ENCODE assay signal across 2 cellular contexts in the genomic region with DNA sequence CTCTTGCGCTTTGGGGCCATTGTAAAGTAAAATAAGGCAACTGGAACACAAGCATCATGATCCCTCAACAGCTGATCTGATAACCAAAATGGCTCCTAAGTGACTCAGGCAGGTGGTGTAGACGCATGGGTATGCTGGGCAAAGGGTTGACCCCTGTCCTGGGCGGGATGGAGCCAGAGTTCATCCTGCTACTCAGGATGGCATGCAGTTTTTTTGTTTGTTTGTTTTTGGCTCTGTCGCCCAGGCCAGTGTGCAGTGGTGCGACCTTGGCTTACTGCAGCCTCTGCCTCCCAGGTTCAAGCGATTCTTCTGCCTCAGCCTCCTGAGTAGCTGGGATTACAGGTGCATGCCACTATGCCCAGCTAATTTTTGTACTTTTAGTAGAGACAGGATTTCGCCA.
TF ChIP-seq lines count a peak whose summit lies in the region.

No MANE protein-coding gene starts in this region.

TF ChIP-seq in K562, 482 proteins besides CTCF, POLR2A, EP300 and RAD21:
- peak; percentile 13; the same call in 1 of the 2 replicates for TF ChIP-seq POLR2AphosphoS5 (IDR thresholded peaks at IDR 0.05; ENCODE audit: control insufficient read depth, insufficient read depth, low read depth, low read length)

TF ChIP-seq in liver, 16 proteins besides CTCF, POLR2A, EP300 and RAD21:
- TF ChIP-seq HNF4G (IDR thresholded peaks at IDR 0.05) (peak; percentile 11), YY1 (IDR thresholded peaks at IDR 0.05) (peak; percentile 96), SP1 (IDR thresholded peaks at IDR 0.05) (peak; percentile 83), HNF4A (conservative IDR thresholded peaks at IDR 0.05) (peak; percentile 78 to 88), RXRA (IDR thresholded peaks at IDR 0.05) (peak; percentile 85 to 93), JUND (IDR thresholded peaks at IDR 0.05) (peak in 1 of 2 donors; percentile 49)
- TF ChIP-seq, protein P1, sequence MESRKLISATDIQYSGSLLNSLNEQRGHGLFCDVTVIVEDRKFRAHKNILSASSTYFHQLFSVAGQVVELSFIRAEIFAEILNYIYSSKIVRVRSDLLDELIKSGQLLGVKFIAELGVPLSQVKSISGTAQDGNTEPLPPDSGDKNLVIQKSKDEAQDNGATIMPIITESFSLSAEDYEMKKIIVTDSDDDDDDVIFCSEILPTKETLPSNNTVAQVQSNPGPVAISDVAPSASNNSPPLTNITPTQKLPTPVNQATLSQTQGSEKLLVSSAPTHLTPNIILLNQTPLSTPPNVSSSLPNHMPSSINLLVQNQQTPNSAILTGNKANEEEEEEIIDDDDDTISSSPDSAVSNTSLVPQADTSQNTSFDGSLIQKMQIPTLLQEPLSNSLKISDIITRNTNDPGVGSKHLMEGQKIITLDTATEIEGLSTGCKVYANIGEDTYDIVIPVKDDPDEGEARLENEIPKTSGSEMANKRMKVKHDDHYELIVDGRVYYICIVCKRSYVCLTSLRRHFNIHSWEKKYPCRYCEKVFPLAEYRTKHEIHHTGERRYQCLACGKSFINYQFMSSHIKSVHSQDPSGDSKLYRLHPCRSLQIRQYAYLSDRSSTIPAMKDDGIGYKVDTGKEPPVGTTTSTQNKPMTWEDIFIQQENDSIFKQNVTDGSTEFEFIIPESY (IDR thresholded peaks at IDR 0.05) = peak; percentile 84
- TF ChIP-seq, protein P2, sequence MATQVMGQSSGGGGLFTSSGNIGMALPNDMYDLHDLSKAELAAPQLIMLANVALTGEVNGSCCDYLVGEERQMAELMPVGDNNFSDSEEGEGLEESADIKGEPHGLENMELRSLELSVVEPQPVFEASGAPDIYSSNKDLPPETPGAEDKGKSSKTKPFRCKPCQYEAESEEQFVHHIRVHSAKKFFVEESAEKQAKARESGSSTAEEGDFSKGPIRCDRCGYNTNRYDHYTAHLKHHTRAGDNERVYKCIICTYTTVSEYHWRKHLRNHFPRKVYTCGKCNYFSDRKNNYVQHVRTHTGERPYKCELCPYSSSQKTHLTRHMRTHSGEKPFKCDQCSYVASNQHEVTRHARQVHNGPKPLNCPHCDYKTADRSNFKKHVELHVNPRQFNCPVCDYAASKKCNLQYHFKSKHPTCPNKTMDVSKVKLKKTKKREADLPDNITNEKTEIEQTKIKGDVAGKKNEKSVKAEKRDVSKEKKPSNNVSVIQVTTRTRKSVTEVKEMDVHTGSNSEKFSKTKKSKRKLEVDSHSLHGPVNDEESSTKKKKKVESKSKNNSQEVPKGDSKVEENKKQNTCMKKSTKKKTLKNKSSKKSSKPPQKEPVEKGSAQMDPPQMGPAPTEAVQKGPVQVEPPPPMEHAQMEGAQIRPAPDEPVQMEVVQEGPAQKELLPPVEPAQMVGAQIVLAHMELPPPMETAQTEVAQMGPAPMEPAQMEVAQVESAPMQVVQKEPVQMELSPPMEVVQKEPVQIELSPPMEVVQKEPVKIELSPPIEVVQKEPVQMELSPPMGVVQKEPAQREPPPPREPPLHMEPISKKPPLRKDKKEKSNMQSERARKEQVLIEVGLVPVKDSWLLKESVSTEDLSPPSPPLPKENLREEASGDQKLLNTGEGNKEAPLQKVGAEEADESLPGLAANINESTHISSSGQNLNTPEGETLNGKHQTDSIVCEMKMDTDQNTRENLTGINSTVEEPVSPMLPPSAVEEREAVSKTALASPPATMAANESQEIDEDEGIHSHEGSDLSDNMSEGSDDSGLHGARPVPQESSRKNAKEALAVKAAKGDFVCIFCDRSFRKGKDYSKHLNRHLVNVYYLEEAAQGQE (IDR thresholded peaks at IDR 0.05) = peak; percentile 23
- TF ChIP-seq, protein P3, sequence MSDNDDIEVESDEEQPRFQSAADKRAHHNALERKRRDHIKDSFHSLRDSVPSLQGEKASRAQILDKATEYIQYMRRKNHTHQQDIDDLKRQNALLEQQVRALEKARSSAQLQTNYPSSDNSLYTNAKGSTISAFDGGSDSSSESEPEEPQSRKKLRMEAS (IDR thresholded peaks at IDR 0.05) = peak; percentile 97
